8 cellular contexts compared by ENCODE assay signal in genomic region chr4:83217721-83218522, GRCh38.
DNase-seq lines count a peak whose midpoint lies in the region; ATAC-seq and TF ChIP-seq lines count a peak whose summit lies in the region.

No MANE protein-coding gene starts in this region.

- DNase-seq in GM13976 (ENCODE audit: low spot score), result peak; percentile 80
- DNase-seq in activated T-cell treated with anti-CD3 and anti-CD28 coated beads for 1 hour (ENCODE audit: low read depth), result peak; percentile 24
- peak in 1 of 2 donors; percentile 41 for DNase-seq in left lung
- DNase-seq in NCI-H526 treated with DMSO at 0.1 percent for 48 hours (lab: John Stamatoyannopoulos, UW), result no peak
- no peak for DNase-seq in NCI-H1417 treated with DMSO at 0.1 percent for 48 hours (lab: John Stamatoyannopoulos, UW)

- TF ChIP-seq CTCF in GM13976 (IDR thresholded peaks at IDR 0.05; ENCODE audit: borderline replicate concordance, control extremely low read depth, extremely low read depth, insufficient read depth, missing control alignments) (no peak), Loucy (conservative IDR thresholded peaks at IDR 0.05; ENCODE audit: low read length) (no peak), left lung (IDR thresholded peaks at IDR 0.05) (no peak)

- peak overlapping the region; percentile 60 to 93 for H3K27ac ChIP-seq in left lung
- peak overlapping the region; percentile 95 for H3K27ac ChIP-seq in thymus (ENCODE audit: low read depth)

- H4K20me1 ChIP-seq in Loucy (ENCODE audit: insufficient read depth, low read length, poor library complexity, severe bottlenecking), result no peaks in the 10 kb centered on the region

- H3K79me2 ChIP-seq in Loucy (ENCODE audit: insufficient read depth, low read length), result no peaks in the 10 kb centered on the region

- H3F3A ChIP-seq in Loucy (ENCODE audit: low read depth), result peaks cover 7% of the 10 kb centered on the region; the same call in 1 of the 2 replicates

- peak; percentile 64 for ATAC-seq in GM21786 (IDR thresholded peaks at IDR 0.05; ENCODE audit: unreplicated experiment)
- peak; percentile 79 for ATAC-seq in left lung

- H3K27me3 ChIP-seq in Loucy (ENCODE audit: insufficient read depth, low read length, poor library complexity, severe bottlenecking), result no peaks in the 10 kb centered on the region
- H3K27me3 ChIP-seq in left lung, result no peaks in the 10 kb centered on the region
- no peaks in the 10 kb centered on the region for H3K27me3 ChIP-seq in thymus (ENCODE audit: control insufficient read depth, insufficient read depth)

- intact Hi-C loops in left lung (cut with DNase I), result no loop called here

- in situ Hi-C loops in GM13976 (cut with MboI; ENCODE audit: low sequenced_read_pairs, unreplicated experiment), result no loop called here

- H3K9me3 ChIP-seq in Loucy (ENCODE audit: insufficient read depth, low read depth, low read length), result no peaks in the 10 kb centered on the region
- no peaks in the 10 kb centered on the region for H3K9me3 ChIP-seq in left lung
- no peaks in the 10 kb centered on the region for H3K9me3 ChIP-seq in thymus (ENCODE audit: control insufficient read depth)

- H3K36me3 ChIP-seq in Loucy (ENCODE audit: insufficient read depth, low read length) (no peaks in the 10 kb centered on the region), left lung (no peaks in the 10 kb centered on the region), thymus (ENCODE audit: control insufficient read depth, insufficient read depth) (no peaks in the 10 kb centered on the region)

- H3K9ac ChIP-seq in Loucy (ENCODE audit: low read depth, low read length, poor library complexity, severe bottlenecking), result peak overlapping the region; percentile 61

- H3K4me3 ChIP-seq in Loucy (ENCODE audit: low read length, poor library complexity, severe bottlenecking) (peak overlapping the region; percentile 63), left lung (no peak overlapping the region), thymus (ENCODE audit: low read length) (peak overlapping the region; percentile 24)

- peak overlapping the region; percentile 79 for H3K4me2 ChIP-seq in Loucy (ENCODE audit: low read depth, low read length, poor library complexity, severe bottlenecking)

- H3K9me2 ChIP-seq in Loucy (replicated peaks; ENCODE audit: low read depth, low read length), result no peaks in the 10 kb centered on the region

- 47% methylated on average over 8 of the region's 8 CpGs for WGBS in thymus

- H3K4me1 ChIP-seq in Loucy (ENCODE audit: insufficient read depth, low read length, poor library complexity, severe bottlenecking), result peaks cover 34% of the 10 kb centered on the region
- H3K4me1 ChIP-seq in left lung, result peaks cover 0 to 42% of the 10 kb centered on the region in 2 donors
- H3K4me1 ChIP-seq in thymus (ENCODE audit: control insufficient read depth, insufficient read depth, low read length), result peaks cover 20% of the 10 kb centered on the region

- H2AFZ ChIP-seq in Loucy (ENCODE audit: low read length), result peak overlapping the region; percentile 84

Comparison
In these comparisons a context has a peak if more than half of its experiments do, and no peak if none do; other contexts are left out.
1. DNase-seq: peak in GM13976 (single experiment) and activated T-cell treated with anti-CD3 and anti-CD28 coated beads for 1 hour (single experiment); none in NCI-H526 treated with DMSO at 0.1 percent for 48 hours (single experiment) and NCI-H1417 treated with DMSO at 0.1 percent for 48 hours (single experiment).
2. H3K4me3 ChIP-seq: peak in Loucy (single experiment) and thymus (single experiment); none in left lung (0 of 2).